Comparison of ENCODE assay signal across 8 cellular contexts in genomic region chr10:12577610-12578009, GRCh38.
"Had no signal": no experiment of that assay in that cellular context is flagged by ENCODE, and none has a peak within 500 bp of the region (broad histone marks: within the 10 kb centered on the region; RNA-seq: fewer than 3 reads in every experiment).

No MANE protein-coding gene starts in this region.

- H3K4me1 ChIP-seq: HAP-1 had no signal

- H3K4me3 ChIP-seq: GM23248, GM23338, HAP-1 had no signal

- H3K27ac ChIP-seq: GM23248 had no signal

- H2AFZ ChIP-seq: GM23248, GM23338 had no signal

- DNase-seq: GM23248, GOT3, H7, H9, HCEC 1CT, HFFc6 had no signal

- H3K4me2 ChIP-seq: GM23338 had no signal

- H3K36me3 ChIP-seq: HAP-1 had no signal
